Comparison of ENCODE assay signal across 25 cellular contexts in the genomic region with DNA sequence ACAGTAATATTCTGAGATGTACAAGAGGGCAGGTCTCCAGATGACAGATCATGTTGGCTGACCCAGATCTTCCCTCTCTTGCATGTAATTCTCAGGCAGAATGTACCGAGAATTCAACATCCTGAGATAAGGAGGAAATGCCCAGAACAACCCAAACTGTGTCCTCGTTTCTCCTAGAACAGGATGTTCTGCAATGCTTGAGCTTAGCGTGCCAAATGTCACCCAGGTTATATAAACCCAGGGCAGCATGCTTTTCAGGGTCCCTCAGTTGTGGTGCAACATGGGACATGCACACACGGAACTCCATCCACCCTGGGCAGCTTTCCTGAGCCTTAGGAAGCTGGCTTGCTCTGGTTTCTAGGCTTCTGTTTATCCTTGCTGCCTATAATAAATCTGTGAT.
DNase-seq lines count a peak whose midpoint lies in the region; ATAC-seq and TF ChIP-seq lines count a peak whose summit lies in the region.
"Had no signal": no experiment of that assay in that cellular context is flagged by ENCODE, and none has a peak within 500 bp of the region (broad histone marks: within the 10 kb centered on the region; RNA-seq: fewer than 3 reads in every experiment).

No MANE protein-coding gene starts in this region.

- intact Hi-C loops in heart right ventricle (cut with DNase I): no loop called here
- intact Hi-C loops in right lobe of liver (cut with DNase I): no loop called here
- intact Hi-C loops in tibial artery (cut with DNase I; ENCODE audit: low total_unique reads): no loop called here

- H3K27me3 ChIP-seq in heart right ventricle (no peaks in the 10 kb centered on the region), right lobe of liver (no peaks in the 10 kb centered on the region), tibial artery (no peaks in the 10 kb centered on the region)
- H3K27me3 ChIP-seq: BE2C had no signal

- H3K9me3 ChIP-seq in heart right ventricle (no peaks in the 10 kb centered on the region), right lobe of liver (no peaks in the 10 kb centered on the region), tibial artery (no peaks in the 10 kb centered on the region)
- H3K9me3 ChIP-seq: BE2C had no signal

- TF ChIP-seq POLR2A in right lobe of liver (IDR thresholded peaks at IDR 0.05): no peak

- peak in 7 of 8 donors; percentile 47 to 90 (median 80) for ATAC-seq in heart right ventricle
- ATAC-seq in right lobe of liver: peak in 3 of 4 donors; percentile 42 to 84 (median 62)
- no peak for ATAC-seq in GM19351 (IDR thresholded peaks at IDR 0.05; ENCODE audit: unreplicated experiment)
- ATAC-seq in GM18907 (IDR thresholded peaks at IDR 0.05; ENCODE audit: unreplicated experiment): no peak
- ATAC-seq in HG03095 (IDR thresholded peaks at IDR 0.05; ENCODE audit: unreplicated experiment): no peak
- ATAC-seq: activated naive CD8-positive, alpha-beta T cell treated with anti-CD3 and anti-CD28 coated beads, Interleukin-2, amount 50 U/mL, for 24 hours had no signal

- DNase-seq in cardiac fibroblast (ENCODE audit: low read depth in 2 of 2) (peak; percentile 63 to 79), heart right ventricle (peak in 1 of 2 donors; percentile 8), right lobe of liver (no peak), tibial artery (peak; percentile 69 to 82), cerebellum (ENCODE audit: low spot score) (no peak)
- DNase-seq: ACHN; activated CD4-positive, alpha-beta memory T cell treated with anti-CD3 and anti-CD28 coated beads, Interleukin-2, amount 10 ng/mL, durations not matched to agents 7 days and 5 days; activated CD4-positive, CD25-positive, alpha-beta regulatory T cell treated with anti-CD3 and anti-CD28 coated beads, Interleukin-2, amount 50 U/mL, for 72 hours; activated CD8-positive, alpha-beta memory T cell treated with anti-CD3 and anti-CD28 coated beads, Interleukin-2, amount 50 U/mL, for 4 hours; activated naive CD4-positive, alpha-beta T cell; activated naive CD8-positive, alpha-beta T cell treated with anti-CD3 and anti-CD28 coated beads, Interleukin-2, amount 50 U/mL, for 24 hours; BE2C; CD8-positive, alpha-beta memory T cell; H9; IMR-90; mammary epithelial cell; NCI-H1436 treated with DMSO at 0.1 percent for 48 hours; NCI-H2107; NCI-H345; SHP77; stimulated activated CD4-positive, alpha-beta T cell treated with anti-CD3 and anti-CD28 coated beads, Interleukin-1b, Interleukin-23, amount 100 ng/mL, for 48 hours; stimulated activated naive CD4-positive, alpha-beta T cell treated with Interleukin-2 at 50 U/mL for 16 hours had no signal

- H3K4me1 ChIP-seq in heart right ventricle (peaks cover 0 to 23% (median 0%) of the 10 kb centered on the region in 9 donors), right lobe of liver (no peaks in the 10 kb centered on the region), tibial artery (peaks cover 0 to 25% (median 11%) of the 10 kb centered on the region in 4 donors)
- H3K4me1 ChIP-seq: BE2C had no signal

- H3K4me3 ChIP-seq in cardiac fibroblast (replicated peaks in 1 of 2; ENCODE audit: low read depth in 2 of 2, low read length in 2 of 2) (no peak overlapping the region), heart right ventricle (no peak overlapping the region), right lobe of liver (no peak overlapping the region), tibial artery (no peak overlapping the region)

- H3K27ac ChIP-seq in heart right ventricle (peak overlapping the region in 7 of 10 donors; percentile 23 to 58 (median 51)), right lobe of liver (no peak overlapping the region), tibial artery (peak overlapping the region; percentile 32 to 45)

- TF ChIP-seq CTCF in cardiac fibroblast (IDR thresholded peaks at IDR 0.05; ENCODE audit: low read depth, low read length) (no peak), heart right ventricle (IDR thresholded peaks at IDR 0.05) (no peak), right lobe of liver (IDR thresholded peaks at IDR 0.05) (no peak), tibial artery (IDR thresholded peaks at IDR 0.05) (no peak)

- 34 to 37% methylated on average over 4 of the region's 4 CpGs for WGBS in heart right ventricle, 2 donors
- WGBS in right lobe of liver (ENCODE audit: insufficient coverage, low coverage, low lambda C conversion rate, missing lambda C conversion rate): 20% methylated on average over 3 of the region's 4 CpGs

- H3K36me3 ChIP-seq in heart right ventricle (no peaks in the 10 kb centered on the region), right lobe of liver (no peaks in the 10 kb centered on the region), tibial artery (no peaks in the 10 kb centered on the region)
- H3K36me3 ChIP-seq: BE2C had no signal

Comparison
In these comparisons a context has a peak if more than half of its experiments do, and no peak if none do; other contexts are left out.
1. DNase-seq: peak in cardiac fibroblast (2 of 2) and tibial artery (2 of 2); none in right lobe of liver (0 of 3) and cerebellum (single experiment).
2. ATAC-seq: peak in heart right ventricle (7 of 8) and right lobe of liver (3 of 4); none in GM19351 (single experiment), GM18907 (single experiment) and HG03095 (single experiment).
3. H3K27ac ChIP-seq: peak in heart right ventricle (7 of 10) and tibial artery (2 of 2); none in right lobe of liver (0 of 3).